1 cellular context compared by ENCODE assay signal in the genomic region with DNA sequence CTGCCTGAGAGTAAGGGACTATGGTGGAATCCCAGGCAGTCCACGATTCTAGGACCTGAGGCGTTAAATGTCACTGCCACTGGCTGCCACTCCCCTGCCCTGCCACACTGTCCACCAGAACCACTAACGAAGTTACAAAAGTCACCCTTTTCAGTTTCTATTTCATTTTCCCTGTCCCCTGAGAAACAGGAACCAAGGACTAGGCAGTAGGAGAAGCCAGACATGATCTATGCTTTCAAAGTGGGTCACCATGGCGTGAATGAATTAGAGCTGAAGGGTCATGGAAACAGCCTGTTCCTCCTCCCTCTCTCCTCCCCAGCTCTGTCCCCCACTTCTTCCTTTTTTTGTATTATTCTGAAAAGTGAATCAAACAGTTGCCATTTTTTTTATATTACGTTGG.
TF ChIP-seq lines count a peak whose summit lies in the region.

No MANE protein-coding gene starts in this region.

TF ChIP-seq in GM23338, 12 proteins besides CTCF, POLR2A, EP300 and RAD21:
- TF ChIP-seq, protein P1, sequence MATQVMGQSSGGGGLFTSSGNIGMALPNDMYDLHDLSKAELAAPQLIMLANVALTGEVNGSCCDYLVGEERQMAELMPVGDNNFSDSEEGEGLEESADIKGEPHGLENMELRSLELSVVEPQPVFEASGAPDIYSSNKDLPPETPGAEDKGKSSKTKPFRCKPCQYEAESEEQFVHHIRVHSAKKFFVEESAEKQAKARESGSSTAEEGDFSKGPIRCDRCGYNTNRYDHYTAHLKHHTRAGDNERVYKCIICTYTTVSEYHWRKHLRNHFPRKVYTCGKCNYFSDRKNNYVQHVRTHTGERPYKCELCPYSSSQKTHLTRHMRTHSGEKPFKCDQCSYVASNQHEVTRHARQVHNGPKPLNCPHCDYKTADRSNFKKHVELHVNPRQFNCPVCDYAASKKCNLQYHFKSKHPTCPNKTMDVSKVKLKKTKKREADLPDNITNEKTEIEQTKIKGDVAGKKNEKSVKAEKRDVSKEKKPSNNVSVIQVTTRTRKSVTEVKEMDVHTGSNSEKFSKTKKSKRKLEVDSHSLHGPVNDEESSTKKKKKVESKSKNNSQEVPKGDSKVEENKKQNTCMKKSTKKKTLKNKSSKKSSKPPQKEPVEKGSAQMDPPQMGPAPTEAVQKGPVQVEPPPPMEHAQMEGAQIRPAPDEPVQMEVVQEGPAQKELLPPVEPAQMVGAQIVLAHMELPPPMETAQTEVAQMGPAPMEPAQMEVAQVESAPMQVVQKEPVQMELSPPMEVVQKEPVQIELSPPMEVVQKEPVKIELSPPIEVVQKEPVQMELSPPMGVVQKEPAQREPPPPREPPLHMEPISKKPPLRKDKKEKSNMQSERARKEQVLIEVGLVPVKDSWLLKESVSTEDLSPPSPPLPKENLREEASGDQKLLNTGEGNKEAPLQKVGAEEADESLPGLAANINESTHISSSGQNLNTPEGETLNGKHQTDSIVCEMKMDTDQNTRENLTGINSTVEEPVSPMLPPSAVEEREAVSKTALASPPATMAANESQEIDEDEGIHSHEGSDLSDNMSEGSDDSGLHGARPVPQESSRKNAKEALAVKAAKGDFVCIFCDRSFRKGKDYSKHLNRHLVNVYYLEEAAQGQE (IDR thresholded peaks at IDR 0.05; ENCODE audit: unreplicated experiment) = no peak
- TF ChIP-seq JUNB (IDR thresholded peaks at IDR 0.05; ENCODE audit: unreplicated experiment) (no peak), EZH2 (IDR thresholded peaks at IDR 0.05; ENCODE audit: low read depth, unreplicated experiment) (no peak), EZH2phosphoT487 (IDR thresholded peaks at IDR 0.05; ENCODE audit: unreplicated experiment) (no peak), STAT1 (IDR thresholded peaks at IDR 0.05; ENCODE audit: unreplicated experiment) (no peak), ZNF114 (CRISPR knock-in tag; IDR thresholded peaks at IDR 0.05) (no peak), ZNF331 (CRISPR knock-in tag; IDR thresholded peaks at IDR 0.05; ENCODE audit: low read depth) (no peak)
- TF ChIP-seq, protein P2, sequence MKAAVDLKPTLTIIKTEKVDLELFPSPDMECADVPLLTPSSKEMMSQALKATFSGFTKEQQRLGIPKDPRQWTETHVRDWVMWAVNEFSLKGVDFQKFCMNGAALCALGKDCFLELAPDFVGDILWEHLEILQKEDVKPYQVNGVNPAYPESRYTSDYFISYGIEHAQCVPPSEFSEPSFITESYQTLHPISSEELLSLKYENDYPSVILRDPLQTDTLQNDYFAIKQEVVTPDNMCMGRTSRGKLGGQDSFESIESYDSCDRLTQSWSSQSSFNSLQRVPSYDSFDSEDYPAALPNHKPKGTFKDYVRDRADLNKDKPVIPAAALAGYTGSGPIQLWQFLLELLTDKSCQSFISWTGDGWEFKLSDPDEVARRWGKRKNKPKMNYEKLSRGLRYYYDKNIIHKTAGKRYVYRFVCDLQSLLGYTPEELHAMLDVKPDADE (IDR thresholded peaks at IDR 0.05) = no peak
